ENCODE assay signal across 14 cellular contexts in genomic region chr6:135852775-135853174, GRCh38. TPM values are rescaled to one million over a fixed set of nuclear protein-coding genes. Genes with fewer than 3 reads are reported as not detected.
DNase-seq lines count a peak whose midpoint lies in the region; ATAC-seq and TF ChIP-seq lines count a peak whose summit lies in the region.
"Had no signal": no experiment of that assay in that cellular context is flagged by ENCODE, and none has a peak within 500 bp of the region (broad histone marks: within the 10 kb centered on the region; RNA-seq: fewer than 3 reads in every experiment).

No MANE protein-coding gene starts in this region.

- H3K36me3 Mint-ChIP-seq in CD4-positive, alpha-beta T cell (ENCODE audit: low read depth): no peaks in the 10 kb centered on the region
- no peaks in the 10 kb centered on the region for H3K36me3 Mint-ChIP-seq in activated B cell treated with CpG ODN at 0.5 μM for 24 hours (ENCODE audit: low read depth)
- H3K36me3 Mint-ChIP-seq in stimulated activated memory B cell treated with anti-CD40 and anti-IgM and Interleukin-4, amounts not matched to agents 10 μg/mL and 1 μg/mL and 100 μg/mL, for 72 hours: no peaks in the 10 kb centered on the region
- H3K36me3 Mint-ChIP-seq: activated CD8-positive, alpha-beta memory T cell treated with anti-CD3 and anti-CD28 coated beads, Interleukin-2, amount 10 ng/mL, durations not matched to agents 7 days and 5 days had no signal

- no peaks in the 10 kb centered on the region for H3K27me3 ChIP-seq in CD4-positive, alpha-beta T cell (ENCODE audit: control insufficient read depth, insufficient read depth, low read length)
- no peaks in the 10 kb centered on the region for H3K27me3 ChIP-seq in gastrocnemius medialis
- H3K27me3 ChIP-seq: foreskin keratinocyte had no signal

- H3K27ac ChIP-seq in CD4-positive, alpha-beta T cell (ENCODE audit: low read depth, low read length): no peak overlapping the region
- H3K27ac ChIP-seq in gastrocnemius medialis: peak overlapping the region; percentile 65 to 87 (median 74)
- H3K27ac ChIP-seq: foreskin keratinocyte had no signal

- TF ChIP-seq POLR2A in gastrocnemius medialis (IDR thresholded peaks at IDR 0.05): no peak

- H3K4me1 ChIP-seq in gastrocnemius medialis: peaks cover 14 to 31% of the 10 kb centered on the region in 2 donors

- POLR2A ChIA-PET in CD4-positive, alpha-beta T cell (lab: Charles Lee): interaction anchor here (1.0 to 2.0 kb wide), 6 partner anchors 15 to 437 kb away, joined by 4 to 12 read pairs (median 5); partner anchors contain the start of gene BCLAF1
- POLR2A ChIA-PET in activated B cell treated with CpG ODN at 0.5 μM for 24 hours (lab: Charles Lee): interaction anchor here (2.3 kb wide), 1 partner anchor 28 kb away, joined by 16 read pairs; no protein-coding TSS in a partner anchor

- no peaks in the 10 kb centered on the region for H3K36me3 ChIP-seq in gastrocnemius medialis

- intact Hi-C loops in CD4-positive, alpha-beta T cell (cut with DNase I, micrococcal nuclease): loop anchor here in 1 of 2 experiments (1.0 to 5.0 kb wide), 3 partner anchors 28 to 175 kb away; no protein-coding TSS in a partner anchor
- intact Hi-C loops in activated B cell treated with CpG ODN at 0.5 μM for 24 hours (cut with micrococcal nuclease): loop anchor here (1.0 to 5.0 kb wide), 4 partner anchors 9 to 672 kb away; partner anchors contain the start of genes AHI1 and MYB
- intact Hi-C loops in gastrocnemius medialis (cut with DNase I; ENCODE audit: low total_unique reads): loop anchor here (2.0 kb wide), 1 partner anchor 70 kb away; no protein-coding TSS in a partner anchor

- no peak for TF ChIP-seq CTCF in CD4-positive, alpha-beta T cell (IDR thresholded peaks at IDR 0.05)
- no peak for TF ChIP-seq CTCF in activated B cell treated with CpG ODN at 0.5 μM for 24 hours (IDR thresholded peaks at IDR 0.05)
- TF ChIP-seq CTCF in foreskin fibroblast (IDR thresholded peaks at IDR 0.05; ENCODE audit: low read depth, low read length): no peak
- no peak for TF ChIP-seq CTCF in gastrocnemius medialis (IDR thresholded peaks at IDR 0.05 in 4 of 5, conservative IDR thresholded peaks at IDR 0.05 in 1 of 5)

- no peaks in the 10 kb centered on the region for H3K9me3 ChIP-seq in CD4-positive, alpha-beta T cell (ENCODE audit: control insufficient read depth, low read length)
- no peaks in the 10 kb centered on the region for H3K9me3 ChIP-seq in gastrocnemius medialis

- H3K27ac Mint-ChIP-seq in CD4-positive, alpha-beta T cell: peak overlapping the region; percentile 81
- H3K27ac Mint-ChIP-seq in activated B cell treated with CpG ODN at 0.5 μM for 24 hours: no peak overlapping the region
- H3K27ac Mint-ChIP-seq in stimulated activated memory B cell treated with anti-CD40 and anti-IgM and Interleukin-4, amounts not matched to agents 10 μg/mL and 1 μg/mL and 100 μg/mL, for 72 hours: no peak overlapping the region
- H3K27ac Mint-ChIP-seq: activated CD8-positive, alpha-beta memory T cell treated with anti-CD3 and anti-CD28 coated beads, Interleukin-2, amount 10 ng/mL, durations not matched to agents 7 days and 5 days had no signal

- DNase-seq in CD4-positive, alpha-beta T cell: no peak
- DNase-seq in activated B cell treated with CpG ODN at 0.5 μM for 24 hours: no peak
- no peak for DNase-seq in foreskin fibroblast
- no peak for DNase-seq in gastrocnemius medialis
- DNase-seq in KBM-7: no peak
- no peak for DNase-seq in COLO829 (ENCODE audit: low spot score)
- DNase-seq: activated CD8-positive, alpha-beta memory T cell treated with anti-CD3 and anti-CD28 coated beads, Interleukin-2, amount 10 ng/mL, durations not matched to agents 7 days and 5 days; aorta; foreskin keratinocyte; H7; NCI-H2081 had no signal

- CTCF ChIA-PET in CD4-positive, alpha-beta T cell (lab: Charles Lee): interaction anchor here (0.9 to 1.7 kb wide), 3 partner anchors 30 to 194 kb away, joined by 3 to 5 read pairs (median 4); no protein-coding TSS in a partner anchor
- CTCF ChIA-PET in activated B cell treated with CpG ODN at 0.5 μM for 24 hours (lab: Charles Lee): interaction anchor here (0.7 to 1.4 kb wide), 3 partner anchors 20 to 57 kb away, joined by 3 to 4 read pairs (median 3); no protein-coding TSS in a partner anchor

- H3K4me1 Mint-ChIP-seq in CD4-positive, alpha-beta T cell (ENCODE audit: low read depth): peaks cover 26% of the 10 kb centered on the region
- peaks cover 58% of the 10 kb centered on the region for H3K4me1 Mint-ChIP-seq in activated B cell treated with CpG ODN at 0.5 μM for 24 hours
- peaks cover 38% of the 10 kb centered on the region for H3K4me1 Mint-ChIP-seq in stimulated activated memory B cell treated with anti-CD40 and anti-IgM and Interleukin-4, amounts not matched to agents 10 μg/mL and 1 μg/mL and 100 μg/mL, for 72 hours

- peak overlapping the region; percentile 87 for H3K4me3 Mint-ChIP-seq in CD4-positive, alpha-beta T cell
- H3K4me3 Mint-ChIP-seq in activated B cell treated with CpG ODN at 0.5 μM for 24 hours: peak overlapping the region; percentile 20
- no peak overlapping the region for H3K4me3 Mint-ChIP-seq in stimulated activated memory B cell treated with anti-CD40 and anti-IgM and Interleukin-4, amounts not matched to agents 10 μg/mL and 1 μg/mL and 100 μg/mL, for 72 hours

- H3K9me3 Mint-ChIP-seq in CD4-positive, alpha-beta T cell: no peaks in the 10 kb centered on the region
- H3K9me3 Mint-ChIP-seq in activated B cell treated with CpG ODN at 0.5 μM for 24 hours: no peaks in the 10 kb centered on the region
- H3K9me3 Mint-ChIP-seq in stimulated activated memory B cell treated with anti-CD40 and anti-IgM and Interleukin-4, amounts not matched to agents 10 μg/mL and 1 μg/mL and 100 μg/mL, for 72 hours: no peaks in the 10 kb centered on the region

- ATAC-seq in CD4-positive, alpha-beta T cell (ENCODE audit: poor library complexity): no peak
- ATAC-seq in activated B cell treated with CpG ODN at 0.5 μM for 24 hours (ENCODE audit: low read depth) (no peak), gastrocnemius medialis (no peak), GM21529 (IDR thresholded peaks at IDR 0.05; ENCODE audit: unreplicated experiment) (no peak)
- ATAC-seq in stimulated activated memory B cell treated with anti-CD40 and anti-IgM and Interleukin-4, amounts not matched to agents 10 μg/mL and 1 μg/mL and 100 μg/mL, for 72 hours: no peak
- ATAC-seq: activated CD8-positive, alpha-beta memory T cell treated with anti-CD3 and anti-CD28 coated beads, Interleukin-2, amount 10 ng/mL, durations not matched to agents 7 days and 5 days; foreskin keratinocyte had no signal

- in situ Hi-C loops in gastrocnemius medialis (cut with MboI; ENCODE audit: low sequenced_read_pairs in 4 of 4): no loop called here
- in situ Hi-C loops in KBM-7 (cut with MboI; ENCODE audit: low pct_unique_long_range_greater_than_20kb, low sequenced_read_pairs): no loop called here

- H3K27me3 Mint-ChIP-seq in CD4-positive, alpha-beta T cell: no peaks in the 10 kb centered on the region
- no peaks in the 10 kb centered on the region for H3K27me3 Mint-ChIP-seq in activated B cell treated with CpG ODN at 0.5 μM for 24 hours
- H3K27me3 Mint-ChIP-seq in stimulated activated memory B cell treated with anti-CD40 and anti-IgM and Interleukin-4, amounts not matched to agents 10 μg/mL and 1 μg/mL and 100 μg/mL, for 72 hours: no peaks in the 10 kb centered on the region

- H3K4me3 ChIP-seq in foreskin fibroblast (ENCODE audit: low read depth in 1 of 2, low read length in 2 of 2) (peak overlapping the region; percentile 11 to 48), gastrocnemius medialis (peak overlapping the region; percentile 45 to 59 (median 53))

RNA-seq across cellular contexts. Expression of gene PDE7B, which starts 1.3 kb away (rescaled TPM):
- total RNA-seq in CD4-positive, alpha-beta T cell: under 1 TPM; 0.25 to 0.34 TPM
- total RNA-seq in activated B cell treated with CpG ODN at 0.5 μM for 24 hours (1.5 and 1.8 TPM in 2 replicates), gastrocnemius medialis (1 to 10 TPM; 2.2 to 3.6 (median 2.7) TPM)
- total RNA-seq: foreskin keratinocyte, H7, OCI-LY7 had no signal
